ENCODE assay signal across 21 cellular contexts in the genomic region with DNA sequence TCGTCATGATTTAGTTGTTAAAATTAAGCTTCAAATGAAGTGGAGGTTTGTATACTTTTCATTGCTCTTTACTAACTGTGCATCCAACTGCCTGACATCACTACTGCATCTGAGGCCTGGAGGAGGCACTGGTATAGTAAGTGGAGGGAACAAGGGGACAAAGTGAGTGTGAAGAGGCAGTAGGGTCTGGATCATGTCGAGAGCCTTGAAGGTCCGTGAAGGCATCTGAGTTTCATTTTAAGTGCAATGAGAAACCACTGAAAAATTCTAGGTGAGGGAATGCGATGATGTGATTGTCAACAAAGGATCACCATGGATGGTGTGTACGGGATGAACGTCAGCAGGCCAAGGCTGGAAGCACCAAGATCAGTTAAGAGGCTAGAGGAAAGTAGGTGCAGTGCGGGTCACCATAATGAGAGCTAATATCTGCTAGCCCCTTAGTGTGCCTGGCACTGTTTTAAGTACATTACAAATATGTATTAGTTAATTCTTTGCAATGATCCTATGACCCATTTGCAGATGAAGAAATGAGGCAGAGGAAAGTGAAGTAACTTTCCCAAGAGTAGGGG.
DNase-seq lines count a peak whose midpoint lies in the region; ATAC-seq and TF ChIP-seq lines count a peak whose summit lies in the region.
"Had no signal": no experiment of that assay in that cellular context is flagged by ENCODE, and none has a peak within 500 bp of the region (broad histone marks: within the 10 kb centered on the region; RNA-seq: fewer than 3 reads in every experiment).

No MANE protein-coding gene starts in this region.

- no peak for TF ChIP-seq CTCF in mesothelial cell of epicardium (IDR thresholded peaks at IDR 0.05; ENCODE audit: unreplicated experiment)
- TF ChIP-seq CTCF in gastrocnemius medialis (IDR thresholded peaks at IDR 0.05 in 4 of 5, conservative IDR thresholded peaks at IDR 0.05 in 1 of 5): no peak
- no peak for TF ChIP-seq CTCF in progenitor cell of endocrine pancreas (IDR thresholded peaks at IDR 0.05; ENCODE audit: unreplicated experiment)

- no peak for ATAC-seq in gastrocnemius medialis
- ATAC-seq in activated CD8-positive, alpha-beta memory T cell treated with anti-CD3 and anti-CD28 coated beads, Interleukin-2, amount 10 ng/mL, durations not matched to agents 7 days and 5 days: no peak

- H3K27me3 Mint-ChIP-seq in mesothelial cell of epicardium (ENCODE audit: low read depth) (peaks cover 2% of the 10 kb centered on the region), progenitor cell of endocrine pancreas (no peaks in the 10 kb centered on the region)
- peaks cover 33% of the 10 kb centered on the region for H3K27me3 Mint-ChIP-seq in activated CD8-positive, alpha-beta memory T cell treated with anti-CD3 and anti-CD28 coated beads, Interleukin-2, amount 10 ng/mL, durations not matched to agents 7 days and 5 days

- H3K36me3 Mint-ChIP-seq in mesothelial cell of epicardium (peaks cover 28% of the 10 kb centered on the region), progenitor cell of endocrine pancreas (ENCODE audit: insufficient read depth) (peaks cover 24% of the 10 kb centered on the region)
- no peaks in the 10 kb centered on the region for H3K36me3 Mint-ChIP-seq in activated CD8-positive, alpha-beta memory T cell treated with anti-CD3 and anti-CD28 coated beads, Interleukin-2, amount 10 ng/mL, durations not matched to agents 7 days and 5 days

- H3K27me3 ChIP-seq in gastrocnemius medialis: no peaks in the 10 kb centered on the region
- H3K27me3 ChIP-seq: BE2C had no signal

- in situ Hi-C loops in gastrocnemius medialis (cut with MboI; ENCODE audit: low sequenced_read_pairs in 4 of 4): loop anchor here in 1 of 4 donors (5.0 kb wide), 1 partner anchor 32 kb away; no protein-coding TSS in a partner anchor

- H3K27ac Mint-ChIP-seq in mesothelial cell of epicardium: peak overlapping the region; percentile 33
- no peak overlapping the region for H3K27ac Mint-ChIP-seq in activated CD8-positive, alpha-beta memory T cell treated with anti-CD3 and anti-CD28 coated beads, Interleukin-2, amount 10 ng/mL, durations not matched to agents 7 days and 5 days
- no peak overlapping the region for H3K27ac Mint-ChIP-seq in progenitor cell of endocrine pancreas

- CTCF ChIA-PET in activated CD8-positive, alpha-beta memory T cell treated with anti-CD3 and anti-CD28 coated beads, Interleukin-2, amount 10 ng/mL, durations not matched to agents 7 days and 5 days (lab: Charles Lee): no interaction called here

- intact Hi-C loops in gastrocnemius medialis (cut with DNase I; ENCODE audit: low total_unique reads): loop anchor here (5.0 kb wide), 1 partner anchor 38 kb away; no protein-coding TSS in a partner anchor

- H3K36me3 ChIP-seq in SK-N-MC (ENCODE audit: insufficient read depth, low read length): peaks cover 9% of the 10 kb centered on the region; the same call in 1 of the 2 replicates
- H3K36me3 ChIP-seq in gastrocnemius medialis: peaks cover 0 to 39% of the 10 kb centered on the region in 2 donors
- H3K36me3 ChIP-seq: BE2C had no signal

- H3K4me3 Mint-ChIP-seq in mesothelial cell of epicardium (no peak overlapping the region), progenitor cell of endocrine pancreas (ENCODE audit: low read depth) (no peak overlapping the region)
- no peak overlapping the region for H3K4me3 Mint-ChIP-seq in activated CD8-positive, alpha-beta memory T cell treated with anti-CD3 and anti-CD28 coated beads, Interleukin-2, amount 10 ng/mL, durations not matched to agents 7 days and 5 days

- H3K9me3 ChIP-seq in SK-N-MC (ENCODE audit: low read depth, low read length) (no peaks in the 10 kb centered on the region), gastrocnemius medialis (no peaks in the 10 kb centered on the region)
- H3K9me3 ChIP-seq: BE2C had no signal

- H3K27ac ChIP-seq in SK-N-MC (peak overlapping the region; percentile 62; the same call in 1 of the 2 replicates), gastrocnemius medialis (peak overlapping the region; percentile 75 to 83 (median 78))
- H3K27ac ChIP-seq: PC-9 had no signal

- no peak for TF ChIP-seq POLR2A in gastrocnemius medialis (IDR thresholded peaks at IDR 0.05)

- no peak overlapping the region for H3K9ac ChIP-seq in SK-N-MC (ENCODE audit: insufficient read length)

- H3K4me1 ChIP-seq in gastrocnemius medialis: peaks cover 59% of the 10 kb centered on the region in 2 donors
- H3K4me1 ChIP-seq: BE2C had no signal

- H3K9me3 Mint-ChIP-seq in mesothelial cell of epicardium (peaks cover 6% of the 10 kb centered on the region), progenitor cell of endocrine pancreas (ENCODE audit: low read depth) (no peaks in the 10 kb centered on the region)
- H3K9me3 Mint-ChIP-seq in activated CD8-positive, alpha-beta memory T cell treated with anti-CD3 and anti-CD28 coated beads, Interleukin-2, amount 10 ng/mL, durations not matched to agents 7 days and 5 days (ENCODE audit: low read depth): no peaks in the 10 kb centered on the region
- H3K9me3 Mint-ChIP-seq: H9 had no signal

- H3K4me1 Mint-ChIP-seq in mesothelial cell of epicardium (peaks cover 18% of the 10 kb centered on the region), progenitor cell of endocrine pancreas (ENCODE audit: low read depth) (peaks cover 14% of the 10 kb centered on the region)
- no peaks in the 10 kb centered on the region for H3K4me1 Mint-ChIP-seq in activated CD8-positive, alpha-beta memory T cell treated with anti-CD3 and anti-CD28 coated beads, Interleukin-2, amount 10 ng/mL, durations not matched to agents 7 days and 5 days

- no peak overlapping the region for H3K4me3 ChIP-seq in SK-N-MC
- H3K4me3 ChIP-seq in gastrocnemius medialis: no peak overlapping the region
- H3K4me3 ChIP-seq: PC-9 had no signal

- DNase-seq in SK-N-MC (ENCODE audit: low read depth, low spot score): no peak
- peak; percentile 15 for DNase-seq in amniotic epithelial cell (ENCODE audit: low read depth)
- no peak for DNase-seq in mesothelial cell of epicardium (ENCODE audit: low spot score in 2 of 2, unreplicated experiment in 2 of 2)
- no peak for DNase-seq in gastrocnemius medialis
- no peak for DNase-seq in activated CD8-positive, alpha-beta memory T cell treated with anti-CD3 and anti-CD28 coated beads, Interleukin-2, amount 10 ng/mL, durations not matched to agents 7 days and 5 days
- DNase-seq in progenitor cell of endocrine pancreas (ENCODE audit: low spot score, unreplicated experiment): no peak
- DNase-seq in T-helper 9 cell: no peak
- DNase-seq: BE2C, DMS53, GDM1, H9, KG1, NCI-H1092, NCI-H1436, NCI-H1930, NCI-H226, NCI-H510A treated with DMSO at 0.1 percent for 48 hours, NCI-H748 treated with DMSO at 0.1 percent for 48 hours, PC-9, RPMI8226, SIG-M5 had no signal
